15 cellular contexts compared by ENCODE assay signal in the genomic region with DNA sequence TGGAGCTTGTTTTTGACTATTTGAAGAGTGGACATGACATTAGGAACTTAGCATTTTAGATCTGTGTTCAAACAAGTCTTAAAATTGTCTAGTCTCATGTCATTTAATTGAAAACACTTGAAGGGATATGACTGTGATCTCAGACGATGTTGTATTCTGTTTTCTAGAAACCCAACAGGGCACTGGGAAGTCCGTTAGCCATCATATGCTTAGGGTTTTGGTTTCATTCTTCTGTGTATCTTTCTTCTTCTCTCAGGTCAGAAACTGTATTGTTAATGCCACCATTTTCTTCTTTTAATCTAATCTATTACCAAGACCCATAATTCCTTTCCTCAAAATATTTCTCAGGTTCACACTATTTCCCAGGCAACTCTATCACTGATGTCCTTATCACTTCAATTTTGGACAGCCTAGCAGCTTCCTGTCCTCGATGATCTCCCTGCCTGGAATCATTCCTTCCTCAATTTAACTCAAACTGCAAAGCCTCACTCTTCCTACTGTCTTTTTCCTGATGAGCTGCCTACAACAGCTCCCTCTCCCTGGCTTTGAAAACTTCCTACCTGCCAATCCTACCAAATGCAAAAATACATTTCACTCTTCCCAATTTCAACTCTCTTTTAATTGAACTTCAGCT.
DNase-seq lines count a peak whose midpoint lies in the region; ATAC-seq and TF ChIP-seq lines count a peak whose summit lies in the region.
"Had no signal": no experiment of that assay in that cellular context is flagged by ENCODE, and none has a peak within 500 bp of the region (broad histone marks: within the 10 kb centered on the region; RNA-seq: fewer than 3 reads in every experiment).

No MANE protein-coding gene starts in this region.

- peak overlapping the region; percentile 43 for H3K27ac Mint-ChIP-seq in endothelial cell (ENCODE audit: unreplicated experiment)
- no peak overlapping the region for H3K27ac Mint-ChIP-seq in activated CD4-positive, alpha-beta T cell treated with anti-CD3 and anti-CD28 coated beads, Interleukin-2, amount 10 ng/mL, durations not matched to agents 7 days and 5 days

- no peaks in the 10 kb centered on the region for H3K27me3 Mint-ChIP-seq in endothelial cell (ENCODE audit: unreplicated experiment)
- peaks cover 6% of the 10 kb centered on the region for H3K27me3 Mint-ChIP-seq in activated CD4-positive, alpha-beta T cell treated with anti-CD3 and anti-CD28 coated beads, Interleukin-2, amount 10 ng/mL, durations not matched to agents 7 days and 5 days

- H3K4me3 Mint-ChIP-seq in endothelial cell (ENCODE audit: unreplicated experiment), result no peak overlapping the region
- H3K4me3 Mint-ChIP-seq in activated CD4-positive, alpha-beta T cell treated with anti-CD3 and anti-CD28 coated beads, Interleukin-2, amount 10 ng/mL, durations not matched to agents 7 days and 5 days, result no peak overlapping the region

- CTCF ChIA-PET in activated CD4-positive, alpha-beta T cell treated with anti-CD3 and anti-CD28 coated beads, Interleukin-2, amount 10 ng/mL, durations not matched to agents 7 days and 5 days (lab: Charles Lee), result no interaction called here

- POLR2A ChIA-PET in activated CD4-positive, alpha-beta T cell treated with anti-CD3 and anti-CD28 coated beads, Interleukin-2, amount 10 ng/mL, durations not matched to agents 7 days and 5 days (lab: Charles Lee), result no interaction called here

- ATAC-seq in GM18511 (IDR thresholded peaks at IDR 0.05; ENCODE audit: unreplicated experiment) (peak; percentile 57), GM21390 (IDR thresholded peaks at IDR 0.05; ENCODE audit: unreplicated experiment) (peak; percentile 48), HG03108 (IDR thresholded peaks at IDR 0.05; ENCODE audit: unreplicated experiment) (peak; percentile 42), HG03469 (IDR thresholded peaks at IDR 0.05; ENCODE audit: unreplicated experiment) (no peak)

- no peaks in the 10 kb centered on the region for H3K9me3 Mint-ChIP-seq in endothelial cell (ENCODE audit: unreplicated experiment)
- no peaks in the 10 kb centered on the region for H3K9me3 Mint-ChIP-seq in activated CD4-positive, alpha-beta T cell treated with anti-CD3 and anti-CD28 coated beads, Interleukin-2, amount 10 ng/mL, durations not matched to agents 7 days and 5 days

- DNase-seq in endothelial cell (ENCODE audit: low spot score) (no peak), NCI-H2081 (lab: John Stamatoyannopoulos, UW) (no peak)
- no peak for DNase-seq in activated CD4-positive, alpha-beta T cell treated with anti-CD3 and anti-CD28 coated beads, Interleukin-2, amount 10 ng/mL, durations not matched to agents 7 days and 5 days
- no peak for DNase-seq in stimulated activated CD8-positive, alpha-beta memory T cell treated with anti-CD3 and anti-CD28 coated beads, Interleukin-4, amount 100 ng/mL, for 48 hours
- DNase-seq: activated CD4-positive, CD25-positive, alpha-beta regulatory T cell; activated T-cell treated with anti-CD3 and anti-CD28 coated beads, Interleukin-2, amount 50 U/mL, for 1 hour; amygdala; KBM-7; NCI-H1930; NCI-H82; stimulated activated naive CD4-positive, alpha-beta T cell treated with Interleukin-2 at 50 U/mL for 16 hours had no signal

- no peak for TF ChIP-seq CTCF in endothelial cell (IDR thresholded peaks at IDR 0.05; ENCODE audit: unreplicated experiment)

- H3K4me1 Mint-ChIP-seq in endothelial cell (ENCODE audit: unreplicated experiment), result peaks cover 27% of the 10 kb centered on the region
- no peaks in the 10 kb centered on the region for H3K4me1 Mint-ChIP-seq in activated CD4-positive, alpha-beta T cell treated with anti-CD3 and anti-CD28 coated beads, Interleukin-2, amount 10 ng/mL, durations not matched to agents 7 days and 5 days

- peaks cover 25% of the 10 kb centered on the region for H3K36me3 Mint-ChIP-seq in endothelial cell (ENCODE audit: low read depth, unreplicated experiment)
- H3K36me3 Mint-ChIP-seq in activated CD4-positive, alpha-beta T cell treated with anti-CD3 and anti-CD28 coated beads, Interleukin-2, amount 10 ng/mL, durations not matched to agents 7 days and 5 days (ENCODE audit: low read depth), result no peaks in the 10 kb centered on the region
